ENCODE assay signal across 8 cellular contexts in genomic region chr21:34888569-34889286, GRCh38.
A peak's percentile ranks its signal among the peaks of the same experiment; 100 is the strongest.
DNase-seq lines count a peak whose midpoint lies in the region; ATAC-seq and TF ChIP-seq lines count a peak whose summit lies in the region.

No MANE protein-coding gene starts in this region.

- H3K27me3 Mint-ChIP-seq in naive thymus-derived CD4-positive, alpha-beta T cell = peaks cover 0 to 16% (median 0%) of the 10 kb centered on the region in 5 donors

- H3K4me1 Mint-ChIP-seq in naive thymus-derived CD4-positive, alpha-beta T cell = peaks cover 15 to 70% (median 61%) of the 10 kb centered on the region in 7 donors
- peaks cover 13% of the 10 kb centered on the region for H3K4me1 Mint-ChIP-seq in stimulated activated effector memory CD8-positive, alpha-beta T cell treated with anti-CD3 and anti-CD28 coated beads, Interleukin-12 subunit alpha, Interleukin-12 subunit beta, amount 100 ng/mL, for 72 hours

- peaks cover 24% of the 10 kb centered on the region for H3K36me3 ChIP-seq in PC-9 (ENCODE audit: low read depth)
- H3K36me3 ChIP-seq in naive thymus-derived CD4-positive, alpha-beta T cell (ENCODE audit: control insufficient read depth in 2 of 3, insufficient read depth in 3 of 3, low read length in 3 of 3) = no peaks in the 10 kb centered on the region

- no peak overlapping the region for H2AFZ ChIP-seq in PC-9

- H3K4me1 ChIP-seq in PC-9 (replicated peaks; ENCODE audit: insufficient read depth) = peaks cover 1% of the 10 kb centered on the region; the same call in 1 of the 2 replicates
- H3K4me1 ChIP-seq in naive thymus-derived CD4-positive, alpha-beta T cell (ENCODE audit: control insufficient read depth in 2 of 2, insufficient read depth in 2 of 2, low read length in 2 of 2) = peaks cover 22 to 25% of the 10 kb centered on the region in 2 donors

- H3K27ac ChIP-seq in PC-9 = peak overlapping the region; percentile 99
- H3K27ac ChIP-seq in naive thymus-derived CD4-positive, alpha-beta T cell (ENCODE audit: low read depth, low read length) = peak overlapping the region; percentile 86

- peaks cover 0 to 9% (median 0%) of the 10 kb centered on the region in 5 donors for H3K36me3 Mint-ChIP-seq in naive thymus-derived CD4-positive, alpha-beta T cell
- H3K36me3 Mint-ChIP-seq in stimulated activated effector memory CD8-positive, alpha-beta T cell treated with anti-CD3 and anti-CD28 coated beads, Interleukin-12 subunit alpha, Interleukin-12 subunit beta, amount 100 ng/mL, for 72 hours = peaks cover 61% of the 10 kb centered on the region

- CTCF ChIA-PET in PC-9 (lab: Charles Lee) = interaction anchor here (0.6 to 2.2 kb wide), 3 partner anchors 45 to 512 kb away, joined by 3 to 7 read pairs (median 5); no protein-coding TSS in a partner anchor
- CTCF ChIA-PET in naive thymus-derived CD4-positive, alpha-beta T cell (lab: Charles Lee) = interaction anchor here (1.2 to 8.7 kb wide), 8 partner anchors 10 to 512 kb away, joined by 3 to 71 read pairs (median 4); partner anchors contain the start of gene RUNX1

- H3K4me3 Mint-ChIP-seq in naive thymus-derived CD4-positive, alpha-beta T cell = peak overlapping the region; percentile 89 to 100 (median 96)
- H3K4me3 Mint-ChIP-seq in stimulated activated effector memory CD8-positive, alpha-beta T cell treated with anti-CD3 and anti-CD28 coated beads, Interleukin-12 subunit alpha, Interleukin-12 subunit beta, amount 100 ng/mL, for 72 hours = peak overlapping the region; percentile 95

- no peaks in the 10 kb centered on the region for H3K9me3 ChIP-seq in PC-9 (ENCODE audit: insufficient read depth, low read depth)
- H3K9me3 ChIP-seq in naive thymus-derived CD4-positive, alpha-beta T cell (ENCODE audit: control insufficient read depth in 2 of 3, low read length in 3 of 3) = no peaks in the 10 kb centered on the region

- no peak for TF ChIP-seq CTCF in PC-9 (conservative IDR thresholded peaks at IDR 0.05)

- peak overlapping the region; percentile 86 for H3K4me2 ChIP-seq in PC-9

- H3K4me3 ChIP-seq in Jurkat, Clone E6-1 (ENCODE audit: low read length) = peak overlapping the region; percentile 74
- H3K4me3 ChIP-seq in PC-9 = peak overlapping the region; percentile 97
- H3K4me3 ChIP-seq in naive thymus-derived CD4-positive, alpha-beta T cell (ENCODE audit: low read length) = peak overlapping the region; percentile 72

- H3K9me2 ChIP-seq in PC-9 (ENCODE audit: insufficient read depth) = no peaks in the 10 kb centered on the region

- H3F3A ChIP-seq in PC-9 (ENCODE audit: insufficient read depth, low read depth) = peaks cover 33% of the 10 kb centered on the region

- H3K79me2 ChIP-seq in PC-9 (ENCODE audit: low read depth) = peaks cover 51% of the 10 kb centered on the region

- BruUV-seq in PC-9 (replicated peaks; lab: Mats Ljungman, UMichigan) = no TSS peak

- no peaks in the 10 kb centered on the region for H3K27me3 ChIP-seq in PC-9 (ENCODE audit: insufficient read depth, low read depth)
- no peaks in the 10 kb centered on the region for H3K27me3 ChIP-seq in naive thymus-derived CD4-positive, alpha-beta T cell (ENCODE audit: control insufficient read depth in 2 of 2, insufficient read depth in 2 of 2, low read length in 2 of 2)

- H3K9me3 Mint-ChIP-seq in naive thymus-derived CD4-positive, alpha-beta T cell = peaks cover 0 to 3% (median 0%) of the 10 kb centered on the region in 11 donors
- no peaks in the 10 kb centered on the region for H3K9me3 Mint-ChIP-seq in stimulated activated effector memory CD8-positive, alpha-beta T cell treated with anti-CD3 and anti-CD28 coated beads, Interleukin-12 subunit alpha, Interleukin-12 subunit beta, amount 100 ng/mL, for 72 hours

- H3K27ac Mint-ChIP-seq in naive thymus-derived CD4-positive, alpha-beta T cell = peak overlapping the region; percentile 95 to 100 (median 99)
- H3K27ac Mint-ChIP-seq in stimulated activated effector memory CD8-positive, alpha-beta T cell treated with anti-CD3 and anti-CD28 coated beads, Interleukin-12 subunit alpha, Interleukin-12 subunit beta, amount 100 ng/mL, for 72 hours = peak overlapping the region; percentile 99

- intact Hi-C loops in PC-9 (cut with micrococcal nuclease; ENCODE audit: unreplicated experiment) = loop anchor here (1.0 to 2.0 kb wide), 7 partner anchors 52 to 620 kb away; no protein-coding TSS in a partner anchor
- intact Hi-C loops in naive thymus-derived CD4-positive, alpha-beta T cell (cut with micrococcal nuclease) = loop anchor here (1.0 to 10.0 kb wide), 23 partner anchors 46 to 1246 kb away; partner anchors contain the start of genes CRYZL1 (in 1 of the 2) and ITSN1 (in 1 of the 2)

- ATAC-seq in GM21717 (IDR thresholded peaks at IDR 0.05; ENCODE audit: unreplicated experiment) = peak; percentile 43
- peak; percentile 61 for ATAC-seq in naive thymus-derived CD4-positive, alpha-beta T cell
- peak; percentile 68 for ATAC-seq in stimulated activated effector memory CD8-positive, alpha-beta T cell treated with anti-CD3 and anti-CD28 coated beads, Interleukin-12 subunit alpha, Interleukin-12 subunit beta, amount 100 ng/mL, for 72 hours

- DNase-seq in DMS153 (lab: John Stamatoyannopoulos, UW) (peak; percentile 88), PC-9 (peak; percentile 78 to 91), fibroblast of gingiva (ENCODE audit: low read depth) (peak; percentile 96)
- DNase-seq in Jurkat, Clone E6-1 (ENCODE audit: low read depth, low spot score) = peak; percentile 93
- peak; percentile 91 to 92 for DNase-seq in activated T-cell treated with anti-CD3 and anti-CD28 coated beads, Interleukin-2, amount 50 U/mL, for 48 hours
- DNase-seq in naive thymus-derived CD4-positive, alpha-beta T cell = peak; percentile 59 to 90 (median 62)
- DNase-seq in stimulated activated effector memory CD8-positive, alpha-beta T cell treated with anti-CD3 and anti-CD28 coated beads, Interleukin-12 subunit alpha, Interleukin-12 subunit beta, amount 100 ng/mL, for 72 hours (ENCODE audit: low spot score in 2 of 2) = peak; percentile 80 to 92

- peaks cover 23% of the 10 kb centered on the region; the same call in 1 of the 2 replicates for H4K20me1 ChIP-seq in PC-9 (ENCODE audit: insufficient read depth)

- POLR2A ChIA-PET in PC-9 (lab: Charles Lee; ENCODE audit: unreplicated experiment) = interaction anchor here (0.5 to 1.6 kb wide), 11 partner anchors 13 to 961 kb away, joined by 3 to 36 read pairs (median 4); no protein-coding TSS in a partner anchor
- POLR2A ChIA-PET in naive thymus-derived CD4-positive, alpha-beta T cell (lab: Charles Lee) = interaction anchor here (0.6 to 4.3 kb wide), 16 partner anchors 9 to 512 kb away, joined by 3 to 51 read pairs (median 5); no protein-coding TSS in a partner anchor

Comparison
In these comparisons a context has a peak if more than half of its experiments do, and no peak if none do; other contexts are left out.
1. Peak in every context shown above with its lines: DNase-seq, ATAC-seq, H3K4me3 ChIP-seq and H3K27ac ChIP-seq.